Comparison of ENCODE assay signal across 1 cellular context in genomic region chr19:2643123-2643737, GRCh38. TPM values are rescaled to one million over a fixed set of nuclear protein-coding genes. Genes with fewer than 3 reads are reported as not detected.
"Had no signal": no experiment of that assay in that cellular context is flagged by ENCODE, and none has a peak within 500 bp of the region (broad histone marks: within the 10 kb centered on the region; RNA-seq: fewer than 3 reads in every experiment).

No MANE protein-coding gene starts in this region.

RNA-seq across cellular contexts. Expression of gene GNG7, which starts 59.3 kb away (rescaled TPM):
- total RNA-seq: activated CD8-positive, alpha-beta memory T cell treated with anti-CD3 and anti-CD28 coated beads, Interleukin-2, amount 10 ng/mL, durations not matched to agents 7 days and 5 days had no signal
